Comparison of ENCODE assay signal across 8 cellular contexts in the genomic region with DNA sequence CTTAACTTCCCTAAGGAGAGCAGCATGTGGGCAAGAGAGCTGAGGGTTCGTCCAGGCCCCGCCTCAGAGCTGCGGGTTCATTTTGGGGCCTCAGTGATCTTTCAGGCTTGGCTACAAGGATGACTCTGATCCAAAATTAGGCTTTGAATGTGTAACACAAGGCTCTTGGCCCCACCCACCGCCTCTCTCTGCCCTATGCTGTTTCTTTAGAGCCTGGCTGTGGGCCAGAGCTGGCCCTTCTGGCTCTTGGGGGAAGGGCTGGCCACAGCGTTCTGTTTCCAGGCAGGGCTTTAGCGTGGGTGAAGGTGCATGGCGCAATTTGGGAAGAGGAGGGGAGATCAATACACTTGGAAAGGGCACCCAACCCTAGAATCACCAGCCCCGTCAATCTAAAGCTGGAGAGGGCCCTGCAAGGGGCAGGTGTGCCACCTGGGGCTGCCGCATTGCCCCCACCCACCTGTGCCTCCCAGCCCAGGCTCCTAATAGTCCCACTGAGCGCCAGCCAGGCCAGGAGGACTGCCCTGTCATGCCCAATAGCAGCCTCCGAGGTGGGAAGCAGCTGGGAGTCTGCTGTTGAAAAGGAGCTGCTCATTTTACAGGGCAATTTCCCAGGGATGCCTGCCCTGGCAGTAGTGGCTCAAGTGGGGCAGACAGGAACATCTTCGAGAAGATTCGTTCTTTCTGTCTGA.
DNase-seq lines count a peak whose midpoint lies in the region; ATAC-seq and TF ChIP-seq lines count a peak whose summit lies in the region.

No MANE protein-coding gene starts in this region.

- ATAC-seq in Right ventricle myocardium inferior (peak; percentile 92), GM21390 (IDR thresholded peaks at IDR 0.05; ENCODE audit: unreplicated experiment) (no peak)

- intact Hi-C loops in Right ventricle myocardium inferior (cut with DNase I): loop anchor here (2.0 kb wide), 1 partner anchor 88 kb away; no protein-coding TSS in a partner anchor

- peak overlapping the region; percentile 98 for H3K27ac ChIP-seq in VCaP

- DNase-seq in DMS 273 (lab: John Stamatoyannopoulos, UW; ENCODE audit: unreplicated experiment) (peak; percentile 98), NCI-H1930 (lab: John Stamatoyannopoulos, UW) (peak; percentile 21 to 23), Right ventricle myocardium inferior (ENCODE audit: missing footprints) (peak; percentile 96), putamen (ENCODE audit: low spot score) (peak; percentile 66), T1000 (lab: John Stamatoyannopoulos, UW) (no peak)
- no peak for DNase-seq in stimulated activated CD4-positive, alpha-beta T cell treated with anti-CD3 and anti-CD28 coated beads, Interleukin-1b, Interleukin-23, amount 100 ng/mL, for 48 hours

- TF ChIP-seq CTCF in VCaP (conservative IDR thresholded peaks at IDR 0.05): no peak

Comparison
In these comparisons a context has a peak if more than half of its experiments do, and no peak if none do; other contexts are left out.
1. DNase-seq: peak in DMS 273 (single experiment), NCI-H1930 (2 of 2), Right ventricle myocardium inferior (single experiment) and putamen (single experiment); none in stimulated activated CD4-positive, alpha-beta T cell treated with anti-CD3 and anti-CD28 coated beads, Interleukin-1b, Interleukin-23, amount 100 ng/mL, for 48 hours (single experiment) and T1000 (single experiment).